In genomic region chr2:61493523-61493942, GRCh38 we compare ENCODE assay signal across 14 cellular contexts. TPM values are rescaled to one million over a fixed set of nuclear protein-coding genes. Genes with fewer than 3 reads are reported as not detected.
DNase-seq lines count a peak whose midpoint lies in the region; ATAC-seq and TF ChIP-seq lines count a peak whose summit lies in the region.
"Had no signal": no experiment of that assay in that cellular context is flagged by ENCODE, and none has a peak within 500 bp of the region (broad histone marks: within the 10 kb centered on the region; RNA-seq: fewer than 3 reads in every experiment).

No MANE protein-coding gene starts in this region.

- H3K27ac ChIP-seq in cardiac muscle cell (peak overlapping the region; percentile 17), PC-9 (peak overlapping the region; percentile 3; the same call in 1 of the 2 replicates), dorsolateral prefrontal cortex (peak overlapping the region in 2 of 59 donors; percentile 4 to 6)
- H3K27ac ChIP-seq: transverse colon had no signal

- H2AFZ ChIP-seq in PC-9, result no peak overlapping the region

- H3K9me3 ChIP-seq in cardiac muscle cell (ENCODE audit: low read depth) (no peaks in the 10 kb centered on the region), PC-9 (ENCODE audit: insufficient read depth, low read depth) (no peaks in the 10 kb centered on the region)
- H3K9me3 ChIP-seq: transverse colon had no signal

- H4K20me1 ChIP-seq in PC-9 (ENCODE audit: insufficient read depth), result peaks cover 24% of the 10 kb centered on the region

- no peaks in the 10 kb centered on the region for H3K9me2 ChIP-seq in PC-9 (ENCODE audit: insufficient read depth)

- no TSS peak for BruUV-seq in PC-9 (replicated peaks; lab: Mats Ljungman, UMichigan)

- H3K79me2 ChIP-seq in PC-9 (ENCODE audit: low read depth), result peaks cover 31% of the 10 kb centered on the region

- intact Hi-C loops in cardiac septum (cut with DNase I) (no loop called here), PC-9 (cut with micrococcal nuclease; ENCODE audit: unreplicated experiment) (loop anchor here (1.0 to 10.0 kb wide), 2 partner anchors 35 to 391 kb away; partner anchors contain the start of gene CCT4), dorsolateral prefrontal cortex (cut with DNase I) (no loop called here), Right ventricle myocardium superior (cut with DNase I) (loop anchor here (10.0 kb wide), 1 partner anchor 381 kb away; no protein-coding TSS in a partner anchor)

- H3K27me3 Mint-ChIP-seq in chondrocyte (ENCODE audit: low read depth), result no peaks in the 10 kb centered on the region
- no peaks in the 10 kb centered on the region for H3K27me3 Mint-ChIP-seq in stimulated activated naive B cell treated with anti-CD40 and anti-IgM and Interleukin-4, amounts not matched to agents 10 μg/mL and 1 μg/mL and 100 μg/mL, for 72 hours

- peaks cover 98% of the 10 kb centered on the region for H3K36me3 ChIP-seq in cardiac muscle cell
- peaks cover 68% of the 10 kb centered on the region for H3K36me3 ChIP-seq in PC-9 (ENCODE audit: low read depth)
- H3K36me3 ChIP-seq in H7 (replicated peaks; ENCODE audit: control insufficient read depth, insufficient read depth, low read length), result peaks cover 53% of the 10 kb centered on the region

- no peak overlapping the region for H3K4me2 ChIP-seq in PC-9

- CTCF ChIA-PET in PC-9 (lab: Charles Lee), result no interaction called here

- peak overlapping the region; percentile 51 for H3K27ac Mint-ChIP-seq in chondrocyte (ENCODE audit: unreplicated experiment)
- H3K27ac Mint-ChIP-seq in stimulated activated naive B cell treated with anti-CD40 and anti-IgM and Interleukin-4, amounts not matched to agents 10 μg/mL and 1 μg/mL and 100 μg/mL, for 72 hours, result peak overlapping the region; percentile 67

- H3K27me3 ChIP-seq in cardiac muscle cell (no peaks in the 10 kb centered on the region), PC-9 (ENCODE audit: insufficient read depth, low read depth) (no peaks in the 10 kb centered on the region), dorsolateral prefrontal cortex (no peaks in the 10 kb centered on the region), H7 (ENCODE audit: control insufficient read depth, insufficient read depth, low read length) (no peaks in the 10 kb centered on the region)
- H3K27me3 ChIP-seq: transverse colon had no signal

- H3K4me1 Mint-ChIP-seq in chondrocyte (ENCODE audit: low read depth), result peaks cover 11% of the 10 kb centered on the region
- peaks cover 4 to 21% of the 10 kb centered on the region in 2 donors for H3K4me1 Mint-ChIP-seq in stimulated activated naive B cell treated with anti-CD40 and anti-IgM and Interleukin-4, amounts not matched to agents 10 μg/mL and 1 μg/mL and 100 μg/mL, for 72 hours

- H3K4me3 ChIP-seq in cardiac muscle cell (no peak overlapping the region), PC-9 (no peak overlapping the region), dorsolateral prefrontal cortex (no peak overlapping the region), H7 (ENCODE audit: insufficient read depth, low read depth, low read length) (no peak overlapping the region)
- H3K4me3 ChIP-seq: transverse colon had no signal

- H3K4me3 Mint-ChIP-seq in chondrocyte (ENCODE audit: unreplicated experiment), result no peak overlapping the region
- no peak overlapping the region for H3K4me3 Mint-ChIP-seq in stimulated activated naive B cell treated with anti-CD40 and anti-IgM and Interleukin-4, amounts not matched to agents 10 μg/mL and 1 μg/mL and 100 μg/mL, for 72 hours

- peaks cover 34% of the 10 kb centered on the region for H3K36me3 Mint-ChIP-seq in chondrocyte (ENCODE audit: low read depth)
- peaks cover 18 to 43% of the 10 kb centered on the region in 2 donors for H3K36me3 Mint-ChIP-seq in stimulated activated naive B cell treated with anti-CD40 and anti-IgM and Interleukin-4, amounts not matched to agents 10 μg/mL and 1 μg/mL and 100 μg/mL, for 72 hours

- H3K4me1 ChIP-seq in cardiac muscle cell (ENCODE audit: low read depth) (no peaks in the 10 kb centered on the region), PC-9 (replicated peaks; ENCODE audit: insufficient read depth) (no peaks in the 10 kb centered on the region)
- H3K4me1 ChIP-seq: transverse colon had no signal

- no peak for TF ChIP-seq CTCF in cardiac muscle cell (IDR thresholded peaks at IDR 0.05; ENCODE audit: low read depth, low read length)
- TF ChIP-seq CTCF in PC-9 (conservative IDR thresholded peaks at IDR 0.05), result no peak
- TF ChIP-seq CTCF in chondrocyte (IDR thresholded peaks at IDR 0.05), result no peak
- no peak for TF ChIP-seq CTCF in dorsolateral prefrontal cortex (IDR thresholded peaks at IDR 0.05 in 54 of 56, conservative IDR thresholded peaks at IDR 0.05 in 2 of 56; ENCODE audit: low read depth in 1 of 56, partially characterized antibody in 56 of 56)

- DNase-seq in cardiac muscle cell (ENCODE audit: low read depth in 1 of 2, low spot score in 1 of 2) (peak in 1 of 2 donors; percentile 69), cardiac septum (ENCODE audit: low spot score) (no peak), PC-9 (no peak), chondrocyte (ENCODE audit: low spot score) (no peak), dorsolateral prefrontal cortex (no peak), Right ventricle myocardium superior (no peak), H7 (no peak)
- no peak for DNase-seq in stimulated activated naive B cell treated with anti-CD40 and anti-IgM and Interleukin-4, amounts not matched to agents 10 μg/mL and 1 μg/mL and 100 μg/mL, for 72 hours
- DNase-seq: activated CD8-positive, alpha-beta memory T cell treated with anti-CD3 and anti-CD28 coated beads, Interleukin-2, amount 50 U/mL, for 4 hours; Calu3; effector CD4-positive, alpha-beta T cell; HCEC 1CT; nucleus accumbens; transverse colon had no signal

- peak in 1 of 2 donors; percentile 43 for ATAC-seq in stimulated activated naive B cell treated with anti-CD40 and anti-IgM and Interleukin-4, amounts not matched to agents 10 μg/mL and 1 μg/mL and 100 μg/mL, for 72 hours (replicated peaks)
- ATAC-seq in Right ventricle myocardium superior (ENCODE audit: poor library complexity), result no peak

- no peaks in the 10 kb centered on the region for H3K9me3 Mint-ChIP-seq in chondrocyte (ENCODE audit: low read depth)
- no peaks in the 10 kb centered on the region for H3K9me3 Mint-ChIP-seq in stimulated activated naive B cell treated with anti-CD40 and anti-IgM and Interleukin-4, amounts not matched to agents 10 μg/mL and 1 μg/mL and 100 μg/mL, for 72 hours

- peaks cover 56% of the 10 kb centered on the region for H3F3A ChIP-seq in PC-9 (ENCODE audit: insufficient read depth, low read depth)

- POLR2A ChIA-PET in PC-9 (lab: Charles Lee; ENCODE audit: unreplicated experiment), result interaction anchor here (0.6 kb wide), 1 partner anchor 14 kb away, joined by 3 read pairs; no protein-coding TSS in a partner anchor

RNA-seq across cellular contexts. Expression of gene USP34, which starts 22.6 kb away (rescaled TPM):
- 67.6 and 94.5 TPM in 2 replicates for total RNA-seq in cardiac muscle cell
- polyA plus RNA-seq in cardiac muscle cell, result 42.4 and 54.9 TPM in 2 replicates
- 73.2 TPM for total RNA-seq in cardiac septum
- 85.4 and 120 TPM in 2 replicates for total RNA-seq in PC-9 (2021)
- total RNA-seq in chondrocyte, result 104 to 129 TPM (median 104 TPM) in 3 replicates
- total RNA-seq in dorsolateral prefrontal cortex, result 100 to 1,000 TPM; 122 to 224 (median 167) TPM
- total RNA-seq in Right ventricle myocardium superior, result 43.5 TPM
- 48.6 and 66.6 TPM in 2 replicates for total RNA-seq in H7 (2014; rRNA removed; shearing (Covaris generic))

RNA-seq across cellular contexts. Expression of gene XPO1, which starts 44.6 kb away (rescaled TPM):
- 94.8 and 160 TPM in 2 replicates for total RNA-seq in cardiac muscle cell
- polyA plus RNA-seq in cardiac muscle cell, result 80.6 and 103 TPM in 2 replicates
- total RNA-seq in cardiac septum, result 71.8 TPM
- total RNA-seq in PC-9 (2021), result 228 and 236 TPM in 2 replicates
- total RNA-seq in chondrocyte, result 89.8 to 121 TPM (median 93.0 TPM) in 3 replicates
- total RNA-seq in dorsolateral prefrontal cortex, result 100 to 1,000 TPM; 103 to 387 (median 148) TPM
- total RNA-seq in Right ventricle myocardium superior, result 57.2 TPM
- total RNA-seq in H7 (2014; rRNA removed; shearing (Covaris generic)), result 197 and 279 TPM in 2 replicates

Comparison
In these comparisons a context has a peak if more than half of its experiments do, and no peak if none do; other contexts are left out.
1. intact Hi-C loops: an anchor here in PC-9 (1.0 to 10.0 kb wide) and Right ventricle myocardium superior (10.0 kb wide); none called in cardiac septum and dorsolateral prefrontal cortex.